ENCODE assay signal across 11 cellular contexts in the genomic region with DNA sequence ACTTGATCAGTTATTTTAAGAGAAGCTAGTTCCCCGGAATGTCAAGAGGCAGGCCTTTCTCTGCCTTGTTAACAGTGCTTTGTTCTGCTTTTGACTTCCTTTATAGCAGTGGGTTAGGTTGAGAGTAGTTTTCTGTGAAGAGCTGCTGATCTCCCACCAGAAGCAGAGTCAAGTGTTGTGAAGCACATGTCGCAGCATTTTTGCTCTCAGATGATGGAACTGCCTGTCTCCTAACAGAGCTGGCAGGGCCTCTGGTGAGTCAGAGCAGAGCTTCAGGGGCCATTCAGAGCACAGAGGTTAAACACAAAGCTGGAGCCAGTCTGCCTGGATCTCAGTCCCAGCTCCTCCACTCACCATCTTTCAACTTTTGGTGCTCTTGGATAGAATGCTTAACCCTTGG.
A peak's percentile ranks its signal among the peaks of the same experiment; 100 is the strongest.
DNase-seq lines count a peak whose midpoint lies in the region; ATAC-seq and TF ChIP-seq lines count a peak whose summit lies in the region.
"Had no signal": no experiment of that assay in that cellular context is flagged by ENCODE, and none has a peak within 500 bp of the region (broad histone marks: within the 10 kb centered on the region; RNA-seq: fewer than 3 reads in every experiment).

No MANE protein-coding gene starts in this region.

- peak; percentile 20 for DNase-seq in ELF-1 (ENCODE audit: low read depth, low spot score)
- peak; percentile 51 for DNase-seq in NCI-H2196 treated with DMSO at 0.1 percent for 48 hours (lab: John Stamatoyannopoulos, UW; ENCODE audit: unreplicated experiment)
- peak; percentile 85 for DNase-seq in esophagus muscularis mucosa (ENCODE audit: extremely low spot score)
- peak; percentile 24 for DNase-seq in omental fat pad (ENCODE audit: low spot score)
- DNase-seq in stimulated activated CD4-positive, alpha-beta T cell treated with anti-CD3 and anti-CD28 coated beads, Interleukin-2, amount 100 ng/mL, for 48 hours: no peak
- DNase-seq: activated CD4-positive, alpha-beta T cell treated with anti-CD3 and anti-CD28 coated beads, Interleukin-2, amount 50 U/mL, for 1 hour; NCI-H1105 treated with DMSO at 0.1 percent for 48 hours had no signal

- WGBS in esophagus muscularis mucosa: 51% methylated on average over 2 of the region's 2 CpGs

- no peaks in the 10 kb centered on the region for H3K4me1 ChIP-seq in esophagus muscularis mucosa

- no peaks in the 10 kb centered on the region for H3K27me3 ChIP-seq in esophagus muscularis mucosa
- H3K27me3 ChIP-seq: dorsolateral prefrontal cortex had no signal

- no peak for TF ChIP-seq POLR2A in esophagus muscularis mucosa (IDR thresholded peaks at IDR 0.05; ENCODE audit: low read depth)

- H3K36me3 ChIP-seq in esophagus muscularis mucosa: no peaks in the 10 kb centered on the region

- TF ChIP-seq EP300 in esophagus muscularis mucosa (IDR thresholded peaks at IDR 0.05): no peak

- H3K27ac ChIP-seq in esophagus muscularis mucosa (replicated peaks in 1 of 4): no peak overlapping the region

- intact Hi-C loops in esophagus muscularis mucosa (cut with DNase I): no loop called here

- TF ChIP-seq CTCF in esophagus muscularis mucosa (IDR thresholded peaks at IDR 0.05) (no peak), omental fat pad (IDR thresholded peaks at IDR 0.05) (no peak)

- ATAC-seq in omental fat pad (ENCODE audit: low FRiP score) (peak; percentile 62), HG03442 (IDR thresholded peaks at IDR 0.05; ENCODE audit: unreplicated experiment) (no peak), GM18517 (IDR thresholded peaks at IDR 0.05; ENCODE audit: unreplicated experiment) (no peak), GM21576 (IDR thresholded peaks at IDR 0.05; ENCODE audit: unreplicated experiment) (no peak)

- H3K4me3 ChIP-seq in esophagus muscularis mucosa: no peak overlapping the region
- H3K4me3 ChIP-seq: dorsolateral prefrontal cortex had no signal

- no peaks in the 10 kb centered on the region for H3K9me3 ChIP-seq in esophagus muscularis mucosa

Comparison
In these comparisons a context has a peak if more than half of its experiments do, and no peak if none do; other contexts are left out.
1. DNase-seq: peak in ELF-1 (single experiment), NCI-H2196 treated with DMSO at 0.1 percent for 48 hours (single experiment), esophagus muscularis mucosa (single experiment) and omental fat pad (single experiment); none in stimulated activated CD4-positive, alpha-beta T cell treated with anti-CD3 and anti-CD28 coated beads, Interleukin-2, amount 100 ng/mL, for 48 hours (0 of 2).